Comparison of ENCODE assay signal across 8 cellular contexts in the genomic region with DNA sequence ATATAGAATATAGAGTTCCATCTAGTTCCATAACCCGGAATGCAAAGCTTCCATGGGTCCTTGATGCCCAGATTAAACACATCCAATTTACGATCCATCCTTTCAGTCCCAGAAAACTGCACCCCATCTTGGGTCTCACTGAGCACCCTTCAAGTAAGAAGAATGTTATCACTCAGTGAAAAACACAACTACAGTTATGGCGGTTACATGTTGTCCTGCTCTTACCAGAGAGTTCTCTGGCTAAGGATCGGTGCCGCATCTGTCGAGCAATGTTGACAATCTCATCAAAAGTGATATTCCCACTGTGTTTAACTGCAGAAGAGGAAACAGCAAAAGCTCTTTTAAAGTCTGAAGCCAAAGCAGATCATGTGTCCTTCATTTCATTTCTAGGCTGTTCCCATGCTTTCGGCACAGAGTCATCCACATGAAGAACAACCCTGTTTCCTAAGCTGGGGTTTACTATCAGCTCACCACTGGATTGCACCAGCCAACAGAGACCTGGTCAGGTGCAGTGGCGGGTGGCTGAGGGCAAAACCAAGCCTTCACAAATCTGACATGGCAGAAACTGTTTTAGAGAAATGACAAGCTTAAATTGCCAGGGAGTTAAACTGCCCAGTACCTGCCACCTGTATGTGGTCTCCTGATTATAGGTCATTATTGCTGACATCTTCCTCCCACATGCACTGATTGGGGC. TPM values are rescaled to one million over a fixed set of nuclear protein-coding genes. Genes with fewer than 3 reads are reported as not detected.
DNase-seq lines count a peak whose midpoint lies in the region; ATAC-seq and TF ChIP-seq lines count a peak whose summit lies in the region.

No MANE protein-coding gene starts in this region.

- no peak overlapping the region for H3K4me3 Mint-ChIP-seq in CD14-positive monocyte
- H3K4me3 Mint-ChIP-seq in activated naive CD8-positive, alpha-beta T cell treated with anti-CD3 and anti-CD28 coated beads, Interleukin-2, amount 10 ng/mL, durations not matched to agents 7 days and 5 days = peak overlapping the region; percentile 89
- H3K4me3 Mint-ChIP-seq in memory B cell = peak overlapping the region; percentile 37

- no peak for ATAC-seq in activated naive CD8-positive, alpha-beta T cell treated with anti-CD3 and anti-CD28 coated beads, Interleukin-2, amount 10 ng/mL, durations not matched to agents 7 days and 5 days (ENCODE audit: low read depth)
- no peak for ATAC-seq in memory B cell (ENCODE audit: low read depth)
- ATAC-seq in GM18520 (IDR thresholded peaks at IDR 0.05; ENCODE audit: unreplicated experiment) = no peak
- ATAC-seq in GM19395 (IDR thresholded peaks at IDR 0.05; ENCODE audit: unreplicated experiment) = no peak

- H3K4me1 Mint-ChIP-seq in CD14-positive monocyte (peaks cover 38% of the 10 kb centered on the region), memory B cell (peaks cover 25% of the 10 kb centered on the region)
- H3K4me1 Mint-ChIP-seq in activated naive CD8-positive, alpha-beta T cell treated with anti-CD3 and anti-CD28 coated beads, Interleukin-2, amount 10 ng/mL, durations not matched to agents 7 days and 5 days = peaks cover 31% of the 10 kb centered on the region

- peak overlapping the region in 6 of 7 donors; percentile 18 to 84 (median 49) for H3K27ac Mint-ChIP-seq in CD14-positive monocyte
- H3K27ac Mint-ChIP-seq in activated naive CD8-positive, alpha-beta T cell treated with anti-CD3 and anti-CD28 coated beads, Interleukin-2, amount 10 ng/mL, durations not matched to agents 7 days and 5 days = peak overlapping the region; percentile 58
- H3K27ac Mint-ChIP-seq in memory B cell = peak overlapping the region; percentile 93

- POLR2A ChIA-PET in activated naive CD8-positive, alpha-beta T cell treated with anti-CD3 and anti-CD28 coated beads, Interleukin-2, amount 10 ng/mL, durations not matched to agents 7 days and 5 days (lab: Charles Lee) = interaction anchor here (1.8 kb wide), 1 partner anchor 24 kb away, joined by 4 read pairs; a partner anchor contains a TSS

- no peak for DNase-seq in CD14-positive monocyte (ENCODE audit: low spot score)
- DNase-seq in HL-60 (ENCODE audit: low read depth in 1 of 2, low spot score in 1 of 2) = peak; percentile 13 to 41
- DNase-seq in activated naive CD8-positive, alpha-beta T cell treated with anti-CD3 and anti-CD28 coated beads, Interleukin-2, amount 10 ng/mL, durations not matched to agents 7 days and 5 days = no peak
- no peak for DNase-seq in memory B cell (ENCODE audit: low spot score in 2 of 2)
- no peak for DNase-seq in occipital lobe (lab: John Stamatoyannopoulos, UW)
- DNase-seq in NCI-H1930 (lab: John Stamatoyannopoulos, UW) = no peak

- peaks cover 0 to 1% (median 0%) of the 10 kb centered on the region in 3 donors for H3K27me3 Mint-ChIP-seq in CD14-positive monocyte (ENCODE audit: low read depth in 3 of 3)
- no peaks in the 10 kb centered on the region for H3K27me3 Mint-ChIP-seq in activated naive CD8-positive, alpha-beta T cell treated with anti-CD3 and anti-CD28 coated beads, Interleukin-2, amount 10 ng/mL, durations not matched to agents 7 days and 5 days
- H3K27me3 Mint-ChIP-seq in memory B cell = no peaks in the 10 kb centered on the region

- H3K9me3 Mint-ChIP-seq in CD14-positive monocyte = peaks cover 0 to 15% (median 8%) of the 10 kb centered on the region in 7 donors
- H3K9me3 Mint-ChIP-seq in activated naive CD8-positive, alpha-beta T cell treated with anti-CD3 and anti-CD28 coated beads, Interleukin-2, amount 10 ng/mL, durations not matched to agents 7 days and 5 days = peaks cover 20% of the 10 kb centered on the region
- no peaks in the 10 kb centered on the region for H3K9me3 Mint-ChIP-seq in memory B cell

- peak overlapping the region; percentile 94 for H3K27ac ChIP-seq in HL-60 (replicated peaks)

- intact Hi-C loops in CD14-positive monocyte (cut with micrococcal nuclease) = no loop called here

- H3K4me3 ChIP-seq in HL-60 (replicated peaks; ENCODE audit: insufficient read depth, low read length) = peak overlapping the region; percentile 83

- no peaks in the 10 kb centered on the region for H3K27me3 ChIP-seq in HL-60 (ENCODE audit: insufficient read depth, poor library complexity, severe bottlenecking)

- H3K36me3 Mint-ChIP-seq in CD14-positive monocyte (peaks cover 58 to 69% of the 10 kb centered on the region in 2 donors), memory B cell (peaks cover 35% of the 10 kb centered on the region)
- peaks cover 76% of the 10 kb centered on the region for H3K36me3 Mint-ChIP-seq in activated naive CD8-positive, alpha-beta T cell treated with anti-CD3 and anti-CD28 coated beads, Interleukin-2, amount 10 ng/mL, durations not matched to agents 7 days and 5 days

- TF ChIP-seq CTCF in CD14-positive monocyte (IDR thresholded peaks at IDR 0.05) = no peak
- TF ChIP-seq CTCF in HL-60 (IDR thresholded peaks at IDR 0.05; ENCODE audit: insufficient read depth, low read length) = no peak

RNA-seq across cellular contexts. Expression of a gene that starts 2.9 kb away (rescaled TPM):
- polyA plus RNA-seq in CD14-positive monocyte = 100 to 1,000 TPM; 417 to 490 TPM
- 1,000 to 10,000 TPM; 1,332 to 1,343 TPM for total RNA-seq in activated naive CD8-positive, alpha-beta T cell treated with anti-CD3 and anti-CD28 coated beads, Interleukin-2, amount 10 ng/mL, durations not matched to agents 7 days and 5 days
- total RNA-seq in occipital lobe = 798 TPM

RNA-seq across cellular contexts. Expression of a gene that starts 3.1 kb away (rescaled TPM):
- polyA plus RNA-seq in CD14-positive monocyte = 1 to 10 TPM; 6.0 to 8.2 TPM
- total RNA-seq in activated naive CD8-positive, alpha-beta T cell treated with anti-CD3 and anti-CD28 coated beads, Interleukin-2, amount 10 ng/mL, durations not matched to agents 7 days and 5 days = 10 to 100 TPM; 22.4 to 25.5 TPM
- 23.7 TPM for total RNA-seq in occipital lobe

RNA-seq across cellular contexts. Expression of a gene that starts 24.1 kb away (rescaled TPM):
- polyA plus RNA-seq in CD14-positive monocyte = 1 to 10 TPM; 1.4 to 2.0 TPM
- total RNA-seq in activated naive CD8-positive, alpha-beta T cell treated with anti-CD3 and anti-CD28 coated beads, Interleukin-2, amount 10 ng/mL, durations not matched to agents 7 days and 5 days = 10 to 100 TPM; 14.2 to 15.0 TPM
- 12.8 TPM for total RNA-seq in occipital lobe

RNA-seq across cellular contexts. Expression of a gene that starts 51.3 kb away (rescaled TPM):
- 1 to 10 TPM; 6.6 to 8.7 TPM for polyA plus RNA-seq in CD14-positive monocyte
- 1 to 10 TPM; 3.4 to 4.1 TPM for total RNA-seq in activated naive CD8-positive, alpha-beta T cell treated with anti-CD3 and anti-CD28 coated beads, Interleukin-2, amount 10 ng/mL, durations not matched to agents 7 days and 5 days
- 9.2 TPM for total RNA-seq in occipital lobe

Comparison
In these comparisons a context has a peak if more than half of its experiments do, and no peak if none do; other contexts are left out.
1. DNase-seq: peak in HL-60 (2 of 2); none in CD14-positive monocyte (single experiment), activated naive CD8-positive, alpha-beta T cell treated with anti-CD3 and anti-CD28 coated beads, Interleukin-2, amount 10 ng/mL, durations not matched to agents 7 days and 5 days (single experiment), memory B cell (0 of 2), occipital lobe (single experiment) and NCI-H1930 (0 of 2).
2. H3K4me3 Mint-ChIP-seq: peak in activated naive CD8-positive, alpha-beta T cell treated with anti-CD3 and anti-CD28 coated beads, Interleukin-2, amount 10 ng/mL, durations not matched to agents 7 days and 5 days (single experiment) and memory B cell (single experiment); none in CD14-positive monocyte (0 of 2).
3. Peak in every context shown above with its lines, with median percentiles within 50 percentile points of each other: H3K27ac Mint-ChIP-seq.